In the genomic region with DNA sequence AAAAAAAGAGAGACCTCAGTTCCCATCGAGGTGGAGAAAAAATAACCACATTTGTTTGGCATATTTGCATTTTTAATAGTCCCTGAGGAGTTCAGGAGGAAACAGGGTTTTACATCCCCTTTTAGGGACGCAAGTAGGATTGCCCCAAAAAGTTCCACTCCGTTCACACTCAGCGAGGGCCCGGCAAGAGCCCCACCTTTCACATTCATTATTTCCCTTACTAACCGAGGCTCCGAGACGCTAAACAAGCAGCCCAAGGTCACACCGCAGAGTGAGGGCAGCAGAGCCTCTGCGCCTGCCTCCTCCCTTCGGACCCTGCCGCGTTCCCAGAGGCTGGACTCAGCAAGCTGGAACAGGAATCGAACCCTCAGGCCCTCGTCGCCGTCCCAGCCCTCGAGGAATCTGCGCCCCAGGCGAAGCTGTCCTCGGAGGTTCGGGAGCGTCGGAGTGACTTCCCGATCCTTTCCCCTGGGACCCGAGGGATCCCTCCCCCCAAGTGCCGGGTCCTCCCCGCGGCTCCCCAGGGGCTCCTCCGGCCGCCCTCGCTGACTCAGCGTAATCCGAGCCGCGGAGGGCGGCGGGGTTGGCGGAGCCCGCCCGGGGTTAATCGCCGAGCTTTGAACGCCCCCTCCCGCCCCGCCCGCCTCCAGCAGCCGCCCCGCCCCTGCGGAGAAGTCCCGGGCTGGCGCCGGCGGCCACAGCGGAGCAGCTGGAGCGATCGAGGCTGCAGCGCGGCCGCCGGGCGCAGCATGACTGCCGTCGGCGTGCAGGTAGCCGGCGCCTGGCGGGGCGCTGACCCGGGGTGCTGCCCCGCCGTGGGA, we compare ENCODE assay signal across 10 cellular contexts. TPM values are rescaled to one million over a fixed set of nuclear protein-coding genes. Genes with fewer than 3 reads are reported as not detected.
DNase-seq lines count a peak whose midpoint lies in the region; ATAC-seq, FAIRE-seq and TF ChIP-seq lines count a peak whose summit lies in the region.
"Had no signal": no experiment of that assay in that cellular context is flagged by ENCODE, and none has a peak within 500 bp of the region (broad histone marks: within the 10 kb centered on the region; RNA-seq: fewer than 3 reads in every experiment).

A gene with protein sequence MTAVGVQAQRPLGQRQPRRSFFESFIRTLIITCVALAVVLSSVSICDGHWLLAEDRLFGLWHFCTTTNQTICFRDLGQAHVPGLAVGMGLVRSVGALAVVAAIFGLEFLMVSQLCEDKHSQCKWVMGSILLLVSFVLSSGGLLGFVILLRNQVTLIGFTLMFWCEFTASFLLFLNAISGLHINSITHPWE (plus strand): TSS at position 700 of the 821 bp plus-strand sequence. CDS start 50 bp downstream, at position 750.

- intact Hi-C loops in left ventricle myocardium superior (cut with micrococcal nuclease), result no loop called here
- intact Hi-C loops in prostate gland (cut with DNase I), result no loop called here

- ATAC-seq in HG02571 (IDR thresholded peaks at IDR 0.05; ENCODE audit: unreplicated experiment) (peak; percentile 61), left ventricle myocardium superior (peak; percentile 91)
- ATAC-seq in activated naive CD4-positive, alpha-beta T cell treated with anti-CD3 and anti-CD28 coated beads, Interleukin-2, amount 50 U/mL, for 72 hours, result peak; percentile 29 to 48
- no peak for ATAC-seq in activated CD8-positive, alpha-beta memory T cell treated with anti-CD3 and anti-CD28 coated beads, Interleukin-2, amount 10 ng/mL, durations not matched to agents 7 days and 5 days

- H3K9me2 ChIP-seq in MM.1S (replicated peaks; ENCODE audit: insufficient read depth, low read length), result no peaks in the 10 kb centered on the region

- CTCF ChIA-PET in activated CD8-positive, alpha-beta memory T cell treated with anti-CD3 and anti-CD28 coated beads, Interleukin-2, amount 10 ng/mL, durations not matched to agents 7 days and 5 days (lab: Charles Lee), result no interaction called here

- H3K4me1 ChIP-seq in MM.1S (ENCODE audit: low read length) (peaks cover 25% of the 10 kb centered on the region), prostate gland (replicated peaks) (no peaks in the 10 kb centered on the region)

- H2AFZ ChIP-seq in MM.1S (ENCODE audit: low read length), result peak within 1 kb of the TSS; percentile 77

- no peaks in the 10 kb centered on the region for H3K27me3 ChIP-seq in MM.1S (replicated peaks; ENCODE audit: insufficient read depth, low read length)
- H3K27me3 ChIP-seq in prostate gland (replicated peaks; ENCODE audit: insufficient read depth), result no peaks in the 10 kb centered on the region

- H3K79me2 ChIP-seq in MM.1S (ENCODE audit: low read length), result no peaks in the 10 kb centered on the region

- H3K27ac ChIP-seq in MM.1S (ENCODE audit: low read length), result peak within 1 kb of the TSS; percentile 18; the same call in 1 of the 2 replicates
- peak within 1 kb of the TSS in 1 of 2 donors; percentile 27 for H3K27ac ChIP-seq in prostate gland
- H3K27ac ChIP-seq: VCaP had no signal

- H3K4me3 Mint-ChIP-seq in activated CD8-positive, alpha-beta memory T cell treated with anti-CD3 and anti-CD28 coated beads, Interleukin-2, amount 10 ng/mL, durations not matched to agents 7 days and 5 days, result no peak within 1 kb of the TSS

- H3K4me3 ChIP-seq in AG10803 (ENCODE audit: low read length) (peak within 1 kb of the TSS; percentile 48), MM.1S (ENCODE audit: low read length) (peak within 1 kb of the TSS; percentile 56), prostate gland (peak within 1 kb of the TSS; percentile 37 to 43)

- H3K9ac ChIP-seq in MM.1S (ENCODE audit: low read length), result peak within 1 kb of the TSS; percentile 45

- 16% methylated on average over 25 of the region's 72 CpGs for WGBS in prostate gland

- no peaks in the 10 kb centered on the region for H3K36me3 ChIP-seq in MM.1S (replicated peaks; ENCODE audit: insufficient read depth, low read length)
- no peaks in the 10 kb centered on the region for H3K36me3 ChIP-seq in prostate gland

- H4K20me1 ChIP-seq in MM.1S (ENCODE audit: insufficient read depth, low read length), result no peaks in the 10 kb centered on the region

- no peak for TF ChIP-seq CTCF in AG10803 (conservative IDR thresholded peaks at IDR 0.05; ENCODE audit: low read length)
- no peak for TF ChIP-seq CTCF in MM.1S (IDR thresholded peaks at IDR 0.05; ENCODE audit: low read length)
- TF ChIP-seq CTCF in prostate gland (IDR thresholded peaks at IDR 0.05), result no peak

- H3K4me1 Mint-ChIP-seq in activated CD8-positive, alpha-beta memory T cell treated with anti-CD3 and anti-CD28 coated beads, Interleukin-2, amount 10 ng/mL, durations not matched to agents 7 days and 5 days, result peaks cover 3% of the 10 kb centered on the region

- no peak within 1 kb of the TSS for H3K27ac Mint-ChIP-seq in activated naive CD4-positive, alpha-beta T cell treated with anti-CD3 and anti-CD28 coated beads, Interleukin-2, amount 50 U/mL, for 72 hours
- H3K27ac Mint-ChIP-seq in activated CD8-positive, alpha-beta memory T cell treated with anti-CD3 and anti-CD28 coated beads, Interleukin-2, amount 10 ng/mL, durations not matched to agents 7 days and 5 days, result no peak within 1 kb of the TSS

- no peaks in the 10 kb centered on the region for H3K9me3 ChIP-seq in MM.1S (replicated peaks; ENCODE audit: insufficient read depth, low read length)
- no peaks in the 10 kb centered on the region for H3K9me3 ChIP-seq in prostate gland

- H3F3A ChIP-seq in MM.1S (ENCODE audit: insufficient read depth, low read length), result peaks cover 20% of the 10 kb centered on the region

- H3K4me2 ChIP-seq in MM.1S (ENCODE audit: low read depth, low read length), result peak within 1 kb of the TSS; percentile 76

- DNase-seq in AG10803 (ENCODE audit: low read depth) (peak; percentile 38), GM12891 (ENCODE audit: insufficient read length, low spot score) (peak; percentile 62), MM.1S (peak; percentile 67), left ventricle myocardium superior (peak; percentile 81), prostate gland (ENCODE audit: low spot score) (no peak)
- DNase-seq in activated naive CD4-positive, alpha-beta T cell treated with anti-CD3 and anti-CD28 coated beads, Interleukin-2, amount 50 U/mL, for 72 hours (ENCODE audit: low spot score in 2 of 2), result no peak
- DNase-seq in activated CD8-positive, alpha-beta memory T cell treated with anti-CD3 and anti-CD28 coated beads, Interleukin-2, amount 10 ng/mL, durations not matched to agents 7 days and 5 days, result no peak

- no peaks in the 10 kb centered on the region for H3K36me3 Mint-ChIP-seq in activated naive CD4-positive, alpha-beta T cell treated with anti-CD3 and anti-CD28 coated beads, Interleukin-2, amount 50 U/mL, for 72 hours
- H3K36me3 Mint-ChIP-seq in activated CD8-positive, alpha-beta memory T cell treated with anti-CD3 and anti-CD28 coated beads, Interleukin-2, amount 10 ng/mL, durations not matched to agents 7 days and 5 days, result no peaks in the 10 kb centered on the region

- TF ChIP-seq POLR2A in GM12891 (IDR thresholded peaks at IDR 0.05; ENCODE audit: low read depth, low read length) (no peak), prostate gland (IDR thresholded peaks at IDR 0.05) (no peak)

- peak; percentile 72 for FAIRE-seq in GM12891 (lab: Jason Lieb, UNC)

- H3K9me3 Mint-ChIP-seq in activated naive CD4-positive, alpha-beta T cell treated with anti-CD3 and anti-CD28 coated beads, Interleukin-2, amount 50 U/mL, for 72 hours, result no peaks in the 10 kb centered on the region
- no peaks in the 10 kb centered on the region for H3K9me3 Mint-ChIP-seq in activated CD8-positive, alpha-beta memory T cell treated with anti-CD3 and anti-CD28 coated beads, Interleukin-2, amount 10 ng/mL, durations not matched to agents 7 days and 5 days (ENCODE audit: low read depth)

- peaks cover 65% of the 10 kb centered on the region for H3K27me3 Mint-ChIP-seq in activated CD8-positive, alpha-beta memory T cell treated with anti-CD3 and anti-CD28 coated beads, Interleukin-2, amount 10 ng/mL, durations not matched to agents 7 days and 5 days

TF ChIP-seq in GM12891, 5 proteins besides CTCF, POLR2A, EP300 and RAD21:
- TF ChIP-seq SPI1 (IDR thresholded peaks at IDR 0.05; ENCODE audit: low read depth, low read length), result no peak

RNA-seq across cellular contexts. Expression of the gene that starts here (rescaled TPM):
- 0.31 TPM for polyA plus RNA-seq in GM12891 (2012; ENCODE audit: low read depth, missing spikeins)
- total RNA-seq in activated naive CD4-positive, alpha-beta T cell treated with anti-CD3 and anti-CD28 coated beads, Interleukin-2, amount 50 U/mL, for 72 hours, result not detected
- total RNA-seq in left ventricle myocardium superior (2.9 TPM), prostate gland (1 to 10 TPM; 1.7 to 6.8 TPM)
- not detected for total RNA-seq in activated CD8-positive, alpha-beta memory T cell treated with anti-CD3 and anti-CD28 coated beads, Interleukin-2, amount 10 ng/mL, durations not matched to agents 7 days and 5 days
- total RNA-seq: temporal lobe had no signal

Comparison
In these comparisons a context has a peak if more than half of its experiments do, and no peak if none do; other contexts are left out.
1. Peak in ATAC-seq in activated naive CD4-positive, alpha-beta T cell treated with anti-CD3 and anti-CD28 coated beads, Interleukin-2, amount 50 U/mL, for 72 hours; RNA of the gene not detected or under 1 TPM.
2. DNase-seq: peak in AG10803 (single experiment), GM12891 (single experiment), MM.1S (single experiment) and left ventricle myocardium superior (single experiment); none in activated naive CD4-positive, alpha-beta T cell treated with anti-CD3 and anti-CD28 coated beads, Interleukin-2, amount 50 U/mL, for 72 hours (0 of 2), prostate gland (single experiment) and activated CD8-positive, alpha-beta memory T cell treated with anti-CD3 and anti-CD28 coated beads, Interleukin-2, amount 10 ng/mL, durations not matched to agents 7 days and 5 days (single experiment).
3. Peak in every context shown above with its lines, with median percentiles within 50 percentile points of each other: H3K4me3 ChIP-seq.